ENCODE assay signal across 14 cellular contexts in genomic region chr13:28357247-28357825, GRCh38.
DNase-seq lines count a peak whose midpoint lies in the region; ATAC-seq and TF ChIP-seq lines count a peak whose summit lies in the region.
"Had no signal": no experiment of that assay in that cellular context is flagged by ENCODE, and none has a peak within 500 bp of the region (broad histone marks: within the 10 kb centered on the region; RNA-seq: fewer than 3 reads in every experiment).

No MANE protein-coding gene starts in this region.

- H3K27ac ChIP-seq in HUES6 (ENCODE audit: low read depth, low read length) = 0 out of 2 replicates have a peak overlapping the region, but pooled peaks have one; percentile 7
- no peak overlapping the region for H3K27ac ChIP-seq in neural progenitor cell
- no peak overlapping the region for H3K27ac ChIP-seq in naive thymus-derived CD4-positive, alpha-beta T cell (ENCODE audit: low read depth, low read length)
- H3K27ac ChIP-seq: suprapubic skin had no signal

- no peak overlapping the region for H3K4me3 Mint-ChIP-seq in activated CD4-positive, alpha-beta T cell treated with anti-CD3 and anti-CD28 coated beads for 36 hours
- H3K4me3 Mint-ChIP-seq in chondrocyte (ENCODE audit: unreplicated experiment) (no peak overlapping the region), neural progenitor cell (no peak overlapping the region)
- H3K4me3 Mint-ChIP-seq in naive thymus-derived CD4-positive, alpha-beta T cell = peak overlapping the region in 1 of 10 donors; percentile 44

- no peak overlapping the region for H3K4me3 ChIP-seq in HUES6 (ENCODE audit: low read depth, low read length)
- H3K4me3 ChIP-seq in neural progenitor cell = no peak overlapping the region
- H3K4me3 ChIP-seq in naive thymus-derived CD4-positive, alpha-beta T cell (ENCODE audit: low read length) = no peak overlapping the region
- H3K4me3 ChIP-seq: suprapubic skin had no signal

- H2AFZ ChIP-seq in neural progenitor cell (replicated peaks) = peak overlapping the region; percentile 64

- TF ChIP-seq CTCF in chondrocyte (IDR thresholded peaks at IDR 0.05) = no peak
- TF ChIP-seq CTCF in neural progenitor cell (IDR thresholded peaks at IDR 0.05) = no peak
- TF ChIP-seq CTCF in GM10248 (IDR thresholded peaks at IDR 0.05; ENCODE audit: control extremely low read depth, extremely low read depth, low read depth, missing control alignments) = no peak

- H3F3A ChIP-seq in neural progenitor cell (ENCODE audit: low read depth) = no peaks in the 10 kb centered on the region

- no peaks in the 10 kb centered on the region for H3K36me3 ChIP-seq in HUES6 (ENCODE audit: control insufficient read depth, insufficient read depth, low read length)
- no peaks in the 10 kb centered on the region for H3K36me3 ChIP-seq in neural progenitor cell
- H3K36me3 ChIP-seq in naive thymus-derived CD4-positive, alpha-beta T cell (ENCODE audit: control insufficient read depth in 2 of 3, insufficient read depth in 3 of 3, low read length in 3 of 3) = no peaks in the 10 kb centered on the region
- H3K36me3 ChIP-seq: suprapubic skin had no signal

- peaks cover 27% of the 10 kb centered on the region for H3K4me1 Mint-ChIP-seq in activated CD4-positive, alpha-beta T cell treated with anti-CD3 and anti-CD28 coated beads for 36 hours
- H3K4me1 Mint-ChIP-seq in chondrocyte (ENCODE audit: low read depth) = peaks cover 36% of the 10 kb centered on the region
- H3K4me1 Mint-ChIP-seq in neural progenitor cell = peaks cover 3% of the 10 kb centered on the region
- H3K4me1 Mint-ChIP-seq in naive thymus-derived CD4-positive, alpha-beta T cell = peaks cover 9 to 47% (median 31%) of the 10 kb centered on the region in 7 donors

- H3K27me3 ChIP-seq in HUES6 (ENCODE audit: control insufficient read depth, insufficient read depth, low read length) = no peaks in the 10 kb centered on the region
- no peaks in the 10 kb centered on the region for H3K27me3 ChIP-seq in neural progenitor cell
- no peaks in the 10 kb centered on the region for H3K27me3 ChIP-seq in naive thymus-derived CD4-positive, alpha-beta T cell (ENCODE audit: control insufficient read depth in 2 of 2, insufficient read depth in 2 of 2, low read length in 2 of 2)
- H3K27me3 ChIP-seq: suprapubic skin had no signal

- H3K27ac Mint-ChIP-seq in activated CD4-positive, alpha-beta T cell treated with anti-CD3 and anti-CD28 coated beads for 36 hours = peak overlapping the region; percentile 35
- H3K27ac Mint-ChIP-seq in chondrocyte (ENCODE audit: unreplicated experiment) (peak overlapping the region; percentile 92), neural progenitor cell (no peak overlapping the region)
- H3K27ac Mint-ChIP-seq in naive thymus-derived CD4-positive, alpha-beta T cell = peak overlapping the region in 3 of 9 donors; percentile 3 to 71 (median 7)

- no peaks in the 10 kb centered on the region for H3K79me2 ChIP-seq in neural progenitor cell (ENCODE audit: low read depth)

- CTCF ChIA-PET in activated CD4-positive, alpha-beta T cell treated with anti-CD3 and anti-CD28 coated beads for 36 hours (lab: Charles Lee) = interaction anchor here (1.2 to 1.4 kb wide), 2 partner anchors 9 to 43 kb away, joined by 3 read pairs; no protein-coding TSS in a partner anchor
- CTCF ChIA-PET in GM10248 (lab: Yijun Ruan, JAX) = interaction anchor here (1.4 to 1.6 kb wide), 3 partner anchors 9 to 531 kb away, joined by 3 to 6 read pairs (median 4); no protein-coding TSS in a partner anchor
- CTCF ChIA-PET in naive thymus-derived CD4-positive, alpha-beta T cell (lab: Charles Lee) = no interaction called here

- no peaks in the 10 kb centered on the region for H4K20me1 ChIP-seq in neural progenitor cell (ENCODE audit: low read depth)

- H3K4me2 ChIP-seq in neural progenitor cell = no peak overlapping the region

- H3K27me3 Mint-ChIP-seq in activated CD4-positive, alpha-beta T cell treated with anti-CD3 and anti-CD28 coated beads for 36 hours = no peaks in the 10 kb centered on the region
- H3K27me3 Mint-ChIP-seq in chondrocyte (ENCODE audit: low read depth) (no peaks in the 10 kb centered on the region), neural progenitor cell (ENCODE audit: insufficient read depth, low read depth) (no peaks in the 10 kb centered on the region)
- H3K27me3 Mint-ChIP-seq in naive thymus-derived CD4-positive, alpha-beta T cell = peaks cover 0 to 6% (median 0%) of the 10 kb centered on the region in 5 donors

- H3K9me3 ChIP-seq in HUES6 (ENCODE audit: control insufficient read depth, insufficient read depth, low read depth, low read length) = no peaks in the 10 kb centered on the region
- no peaks in the 10 kb centered on the region for H3K9me3 ChIP-seq in neural progenitor cell (ENCODE audit: low read depth)
- no peaks in the 10 kb centered on the region for H3K9me3 ChIP-seq in naive thymus-derived CD4-positive, alpha-beta T cell (ENCODE audit: control insufficient read depth in 2 of 3, low read length in 3 of 3)
- H3K9me3 ChIP-seq: suprapubic skin had no signal

- intact Hi-C loops in activated CD4-positive, alpha-beta T cell treated with anti-CD3 and anti-CD28 coated beads for 36 hours (cut with DNase I, micrococcal nuclease) = no loop called here
- intact Hi-C loops in naive thymus-derived CD4-positive, alpha-beta T cell (cut with micrococcal nuclease) = loop anchor here in 1 of 2 donors (5.0 to 10.0 kb wide), 2 partner anchors 137 to 360 kb away; partner anchors contain the start of genes FLT1 and SLC46A3

- peaks cover 2% of the 10 kb centered on the region for H3K9me3 Mint-ChIP-seq in activated CD4-positive, alpha-beta T cell treated with anti-CD3 and anti-CD28 coated beads for 36 hours (ENCODE audit: low read depth)
- H3K9me3 Mint-ChIP-seq in chondrocyte (ENCODE audit: low read depth) (no peaks in the 10 kb centered on the region), neural progenitor cell (no peaks in the 10 kb centered on the region)
- peaks cover 0 to 15% (median 0%) of the 10 kb centered on the region in 11 donors for H3K9me3 Mint-ChIP-seq in naive thymus-derived CD4-positive, alpha-beta T cell

- POLR2A ChIA-PET in activated CD4-positive, alpha-beta T cell treated with anti-CD3 and anti-CD28 coated beads for 36 hours (lab: Charles Lee) = no interaction called here
- POLR2A ChIA-PET in GM10248 (lab: Yijun Ruan, JAX) = no interaction called here
- POLR2A ChIA-PET in naive thymus-derived CD4-positive, alpha-beta T cell (lab: Charles Lee) = no interaction called here

- H3K36me3 Mint-ChIP-seq in activated CD4-positive, alpha-beta T cell treated with anti-CD3 and anti-CD28 coated beads for 36 hours (ENCODE audit: low read depth) = no peaks in the 10 kb centered on the region
- H3K36me3 Mint-ChIP-seq in chondrocyte (ENCODE audit: low read depth) (no peaks in the 10 kb centered on the region), neural progenitor cell (no peaks in the 10 kb centered on the region)
- peaks cover 0 to 30% (median 0%) of the 10 kb centered on the region in 5 donors for H3K36me3 Mint-ChIP-seq in naive thymus-derived CD4-positive, alpha-beta T cell

- H3K4me1 ChIP-seq in HUES6 (ENCODE audit: control insufficient read depth, insufficient read depth, low read length) = peaks cover 32% of the 10 kb centered on the region
- no peaks in the 10 kb centered on the region for H3K4me1 ChIP-seq in neural progenitor cell
- H3K4me1 ChIP-seq in naive thymus-derived CD4-positive, alpha-beta T cell (ENCODE audit: control insufficient read depth in 2 of 2, insufficient read depth in 2 of 2, low read length in 2 of 2) = peaks cover 0 to 12% of the 10 kb centered on the region in 2 donors
- H3K4me1 ChIP-seq: suprapubic skin had no signal

- DNase-seq in activated CD4-positive, alpha-beta T cell treated with anti-CD3 and anti-CD28 coated beads for 36 hours = no peak
- no peak for DNase-seq in activated CD4-positive, alpha-beta T cell treated with anti-CD3 and anti-CD28 coated beads for 48 hours
- DNase-seq in chondrocyte (ENCODE audit: low spot score) (no peak), neural progenitor cell (ENCODE audit: low spot score) (no peak), GM10248 (ENCODE audit: extremely low spot score) (no peak)
- no peak for DNase-seq in naive thymus-derived CD4-positive, alpha-beta T cell
- DNase-seq: activated CD4-positive, CD25-positive, alpha-beta regulatory T cell; amniotic stem cell; hypothalamus; NCI-H774; stimulated activated CD4-positive, alpha-beta T cell treated with anti-CD3 and anti-CD28 coated beads, Interleukin-15, amount 100 ng/mL, for 24 hours had no signal

- H3K9ac ChIP-seq in HUES6 (ENCODE audit: low read length) (peak overlapping the region; percentile 43), neural progenitor cell (no peak overlapping the region)

- ATAC-seq in activated CD4-positive, alpha-beta T cell treated with anti-CD3 and anti-CD28 coated beads for 36 hours = no peak
- ATAC-seq in naive thymus-derived CD4-positive, alpha-beta T cell = no peak
- ATAC-seq in GM21360 (IDR thresholded peaks at IDR 0.05; ENCODE audit: unreplicated experiment) = no peak
